29 cellular contexts compared by ENCODE assay signal in the genomic region with DNA sequence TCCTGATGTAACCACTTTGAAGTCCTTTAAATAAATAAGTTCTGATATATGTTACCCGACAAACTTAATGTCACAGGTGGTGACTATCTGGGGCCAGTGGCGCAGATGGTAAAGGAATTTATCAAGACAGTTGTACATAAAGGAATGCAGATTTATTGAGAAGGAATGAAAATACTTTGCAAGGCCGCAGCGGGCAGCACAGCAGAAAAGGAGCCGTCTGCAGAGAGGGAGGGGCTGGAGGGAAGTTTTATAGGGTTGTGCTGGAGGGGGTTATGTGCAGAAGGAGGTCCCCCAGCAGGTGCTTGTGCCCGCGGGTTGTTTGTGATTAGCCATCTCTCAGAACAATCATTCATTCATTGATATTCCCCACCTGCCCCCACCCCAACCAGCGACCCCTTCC. TPM values are rescaled to one million over a fixed set of nuclear protein-coding genes. Genes with fewer than 3 reads are reported as not detected.
DNase-seq lines count a peak whose midpoint lies in the region; ATAC-seq, FAIRE-seq and TF ChIP-seq lines count a peak whose summit lies in the region.
"Had no signal": no experiment of that assay in that cellular context is flagged by ENCODE, and none has a peak within 500 bp of the region (broad histone marks: within the 10 kb centered on the region; RNA-seq: fewer than 3 reads in every experiment).

No MANE protein-coding gene starts in this region.

- DNase-seq in right atrium auricular region (ENCODE audit: low spot score) = peak; percentile 47
- no peak for DNase-seq in heart left ventricle
- DNase-seq in left kidney (ENCODE audit: low read depth, low spot score) = peak; percentile 55
- DNase-seq in neuronal stem cell (ENCODE audit: low spot score) = no peak
- DNase-seq in cardiac septum (ENCODE audit: low spot score) = no peak
- DNase-seq in HepG2 (ENCODE audit: low spot score) = no peak
- DNase-seq: C1 segment of cervical spinal cord; CD4-positive, alpha-beta memory T cell; DMS 273 treated with DMSO at 0.1 percent for 48 hours; DMS79; EL; GDM1; Kasumi-1; NCI-H1092 treated with DMSO at 0.1 percent for 48 hours; NCI-H146; NCI-H1930; NCI-H2107; NCI-H524 treated with DMSO at 0.1 percent for 48 hours; NCI-H774; PC-3; SJCRH30 had no signal

- no peak overlapping the region for H3K9ac ChIP-seq in neuronal stem cell (ENCODE audit: low read depth, low read length, poor library complexity)
- H3K9ac ChIP-seq in HepG2 (ENCODE audit: insufficient read depth, low read depth, low read length) = no peak overlapping the region

- no peak for FAIRE-seq in HepG2 (lab: Jason Lieb, UNC)
- FAIRE-seq: A204.1, GM12878, K562 had no signal

- H3K4me1 ChIP-seq in right atrium auricular region = no peaks in the 10 kb centered on the region
- H3K4me1 ChIP-seq in heart left ventricle = no peaks in the 10 kb centered on the region
- peaks cover 4 to 8% of the 10 kb centered on the region in 2 donors for H3K4me1 ChIP-seq in neuronal stem cell (ENCODE audit: control insufficient read depth in 2 of 2, insufficient read depth in 1 of 2, low read depth in 1 of 2, low read length in 2 of 2)
- no peaks in the 10 kb centered on the region for H3K4me1 ChIP-seq in HepG2 (ENCODE audit: insufficient read depth, low read length)

- no TSS peak for BruUV-seq in HepG2 (replicated peaks; lab: Mats Ljungman, UMichigan)

- H3K79me2 ChIP-seq in HepG2 (ENCODE audit: insufficient read depth, low read length) = no peaks in the 10 kb centered on the region

- no peak overlapping the region for H4K8ac ChIP-seq in neuronal stem cell (ENCODE audit: low read depth, low read length)

- no peaks in the 10 kb centered on the region for H3K79me1 ChIP-seq in neuronal stem cell (ENCODE audit: low read depth, low read length)

- H2AK5ac ChIP-seq in neuronal stem cell (ENCODE audit: low read depth, low read length) = no peak overlapping the region

- intact Hi-C loops in heart left ventricle (cut with DNase I) = no loop called here
- intact Hi-C loops in cardiac septum (cut with DNase I) = no loop called here
- intact Hi-C loops in HepG2 (cut with micrococcal nuclease; ENCODE audit: unreplicated experiment) = no loop called here

- no peak overlapping the region for H4K91ac ChIP-seq in neuronal stem cell (ENCODE audit: low read depth, low read length, poor library complexity)

- H2AFZ ChIP-seq in neuronal stem cell (ENCODE audit: low read length) (peak overlapping the region; percentile 6), HepG2 (ENCODE audit: low read length) (no peak overlapping the region)

- H3K27me3 ChIP-seq in right atrium auricular region = no peaks in the 10 kb centered on the region
- H3K27me3 ChIP-seq in heart left ventricle = no peaks in the 10 kb centered on the region
- H3K27me3 ChIP-seq in neuronal stem cell (ENCODE audit: control insufficient read depth in 3 of 3, insufficient read depth in 3 of 3, low read depth in 1 of 3, low read length in 3 of 3) = no peaks in the 10 kb centered on the region
- no peaks in the 10 kb centered on the region; a peak in 1 of 5 replicates for H3K27me3 ChIP-seq in HepG2 (ENCODE audit: control insufficient read depth in 1 of 2, insufficient read depth in 2 of 2, low read length in 2 of 2)
- H3K27me3 ChIP-seq: SJCRH30 had no signal

- CTCF ChIA-PET in HepG2 (lab: Yijun Ruan, JAX; ENCODE audit: low intra/inter-chr PET ratio, low total read pairs) = no interaction called here

- H3K4me3 ChIP-seq in right atrium auricular region (no peak overlapping the region), heart left ventricle (no peak overlapping the region), neuronal stem cell (ENCODE audit: low read length in 2 of 2) (no peak overlapping the region), HepG2 (replicated peaks in 1 of 3; ENCODE audit: insufficient read depth in 1 of 3, low read depth in 2 of 3, low read length in 3 of 3) (no peak overlapping the region)
- H3K4me3 ChIP-seq: GM12878, K562, SJCRH30 had no signal

- no peak overlapping the region for H3K18ac ChIP-seq in neuronal stem cell (ENCODE audit: low read length)

- no peak for ATAC-seq in heart left ventricle
- no peak for ATAC-seq in activated CD4-positive, CD25-positive, alpha-beta regulatory T cell treated with anti-CD3 and anti-CD28 coated beads, Interleukin-2, amount 50 U/mL, for 24 hours
- no peak for ATAC-seq in HepG2
- ATAC-seq: GM12878, K562, PC-3, SK-N-SH treated with all-trans-retinoic acid at 6 μM for 48 hours had no signal

- no peaks in the 10 kb centered on the region for H4K20me1 ChIP-seq in HepG2 (ENCODE audit: insufficient read depth, low read length)

- TF ChIP-seq EP300 in HepG2 (IDR thresholded peaks at IDR 0.05; ENCODE audit: low read depth in 2 of 2, low read length in 2 of 2) = no peak
- TF ChIP-seq EP300 in HepG2 (CRISPR knock-in tag; IDR thresholded peaks at IDR 0.05; ENCODE audit: borderline replicate concordance) = no peak

- POLR2A ChIA-PET in HepG2 (lab: Yijun Ruan, JAX) = no interaction called here

- H3K27ac ChIP-seq in right atrium auricular region (no peak overlapping the region), heart left ventricle (no peak overlapping the region), neuronal stem cell (replicated peaks; ENCODE audit: low read length) (no peak overlapping the region), HepG2 (ENCODE audit: extremely low read length, insufficient read depth, low read length) (no peak overlapping the region)
- H3K27ac ChIP-seq: HL-60, SJCRH30 had no signal

- H2BK15ac ChIP-seq in neuronal stem cell (ENCODE audit: low read length) = no peak overlapping the region

- TF ChIP-seq CTCF in right atrium auricular region (IDR thresholded peaks at IDR 0.05) (no peak), heart left ventricle (IDR thresholded peaks at IDR 0.05) (no peak), HepG2 (CRISPR knock-in tag; IDR thresholded peaks at IDR 0.05) (no peak)

- H3K36me3 ChIP-seq in right atrium auricular region = no peaks in the 10 kb centered on the region
- no peaks in the 10 kb centered on the region for H3K36me3 ChIP-seq in heart left ventricle
- H3K36me3 ChIP-seq in neuronal stem cell (replicated peaks in 1 of 2; ENCODE audit: control insufficient read depth in 2 of 2, insufficient read depth in 2 of 2, low read length in 2 of 2) = no peaks in the 10 kb centered on the region
- peaks cover 0 to 10% of the 10 kb centered on the region in 2 experiments; a peak in 2 of 5 replicates for H3K36me3 ChIP-seq in HepG2 (replicated peaks in 1 of 2; ENCODE audit: control insufficient read depth in 1 of 2, insufficient read depth in 2 of 2, low read length in 2 of 2)
- H3K36me3 ChIP-seq: SJCRH30 had no signal

- H2BK5ac ChIP-seq in neuronal stem cell (ENCODE audit: low read length) = no peak overlapping the region

- H3K4ac ChIP-seq in neuronal stem cell (ENCODE audit: low read length) = no peak overlapping the region

- H3K9me3 ChIP-seq in right atrium auricular region (no peaks in the 10 kb centered on the region), heart left ventricle (no peaks in the 10 kb centered on the region), neuronal stem cell (replicated peaks in 1 of 2; ENCODE audit: control insufficient read depth in 2 of 2, insufficient read depth in 1 of 2, low read depth in 1 of 2, low read length in 2 of 2) (no peaks in the 10 kb centered on the region), HepG2 (ENCODE audit: low read length) (no peaks in the 10 kb centered on the region)
- H3K9me3 ChIP-seq: SJCRH30 had no signal

- in situ Hi-C loops in HepG2 (cut with HindIII; ENCODE audit: extremely low pct_ligation_motif_present, low pct_unique_long_range_greater_than_20kb) = no loop called here

- TF ChIP-seq POLR2A in heart left ventricle (IDR thresholded peaks at IDR 0.05) (no peak), HepG2 (IDR thresholded peaks at IDR 0.05; ENCODE audit: insufficient read depth in 1 of 2, low read depth in 2 of 2, low read length in 2 of 2) (no peak)

- no peak overlapping the region for H3K14ac ChIP-seq in neuronal stem cell (ENCODE audit: low read length)

- H3K23ac ChIP-seq in neuronal stem cell (ENCODE audit: low read depth, low read length, poor library complexity) = no peak overlapping the region

- no peak overlapping the region for H2BK12ac ChIP-seq in neuronal stem cell (ENCODE audit: low read length)

- H3K4me2 ChIP-seq in neuronal stem cell (ENCODE audit: insufficient read depth, low read length, poor library complexity, severe bottlenecking) (no peak overlapping the region), HepG2 (ENCODE audit: low read depth, low read length) (no peak overlapping the region)

- 71 to 81% (median 77%) methylated on average over 8 of the region's 8 CpGs for WGBS in heart left ventricle, 4 donors
- WGBS in neuronal stem cell (ENCODE audit: extremely low coverage in 2 of 2, insufficient read length in 2 of 2, insufficient replicate concordance in 1 of 2), 2 donors = no CpG with 5 or more reads among the region's 8 CpGs
- WGBS in HepG2 (ENCODE audit: low lambda C conversion rate) = 89% methylated on average over 8 of the region's 8 CpGs

- no peak for TF ChIP-seq RAD21 in HepG2 (CRISPR knock-in tag; IDR thresholded peaks at IDR 0.05)

- no peak overlapping the region for H2BK120ac ChIP-seq in neuronal stem cell (ENCODE audit: low read depth, low read length)

RNA-seq across cellular contexts. Expression of a gene that starts 17.4 kb away (rescaled TPM):
- total RNA-seq in right atrium auricular region (not detected), heart left ventricle (not detected), cardiac septum (not detected), HepG2 (2016; rRNA removed; fragmentation: Illumina TruSeq; extraction: Trizol) (not detected in 2 replicates)
- polyA plus RNA-seq in heart left ventricle (under 1 TPM in 1 of 2 donors, not detected in 1; 0.11 TPM), HepG2 (2011; rRNA removed) (not detected in 2 replicates)
- polyA plus RNA-seq in neuronal stem cell (2013, experiment 1 of 2) = 0.04 TPM
- 0.04 TPM for polyA plus RNA-seq in neuronal stem cell (2013, experiment 2 of 2)
- total RNA-seq in HepG2 (2016; cell fraction: cytosol; rRNA removed; fragmentation: Illumina TruSeq; extraction: Trizol; ENCODE audit: low read depth) = not detected in 2 replicates
- total RNA-seq in HepG2 (2016; cell fraction: insoluble cytoplasmic fraction; rRNA removed; fragmentation: Illumina TruSeq; extraction: Trizol) = not detected in 2 replicates
- not detected in 2 replicates for total RNA-seq in HepG2 (2016; cell fraction: membrane; rRNA removed; fragmentation: Illumina TruSeq; extraction: Trizol)
- not detected in 2 replicates for total RNA-seq in HepG2 (2016; cell fraction: nucleus; rRNA removed; fragmentation: Illumina TruSeq; extraction: Trizol)
- 0.12 TPM in 1 of 2 replicates, not detected in the other for polyA plus RNA-seq in HepG2 (2011; cell fraction: cytosol; rRNA removed)
- polyA plus RNA-seq in HepG2 (2011; cell fraction: nucleus; rRNA removed) = not detected in 2 replicates
- polyA plus RNA-seq in HepG2 (2012) = 0.31 and 0.55 TPM in 2 replicates
- not detected in 2 replicates for polyA plus RNA-seq in HepG2 (2016; cell fraction: cytosol; fragmentation: Illumina TruSeq; extraction: Trizol; ENCODE audit: low read depth)
- not detected in 2 replicates for polyA plus RNA-seq in HepG2 (2016; cell fraction: insoluble cytoplasmic fraction; fragmentation: Illumina TruSeq; extraction: Trizol; ENCODE audit: low read depth)
- polyA plus RNA-seq in HepG2 (2016; cell fraction: membrane; fragmentation: Illumina TruSeq; extraction: Trizol; ENCODE audit: low read depth) = not detected in 2 replicates
- polyA plus RNA-seq in HepG2 (2016; cell fraction: nucleus; fragmentation: Illumina TruSeq; extraction: Trizol; ENCODE audit: insufficient read depth, low read depth) = not detected in 2 replicates
- polyA minus RNA-seq in HepG2 (2011; rRNA and poly(A)+ RNA removed; ENCODE audit: low replicate concordance) = not detected in 2 replicates
- polyA minus RNA-seq in HepG2 (2011; cell fraction: cytosol; rRNA and poly(A)+ RNA removed) = not detected in 2 replicates
- not detected in 2 replicates for polyA minus RNA-seq in HepG2 (2011; cell fraction: nucleus; rRNA and poly(A)+ RNA removed)
- total RNA-seq: CD4-positive, alpha-beta memory T cell; H4; K562; M059J; PC-3; SJCRH30 had no signal

RNA-seq across cellular contexts. Expression of a gene that starts 43.2 kb away (rescaled TPM):
- total RNA-seq in right atrium auricular region (10 to 100 TPM; 10.1 to 14.3 TPM), heart left ventricle (1 to 10 TPM in 6 of 9 donors, under 1 TPM in 3; 0.27 to 5.3 (median 1.3) TPM), cardiac septum (0.78 TPM), HepG2 (2016; rRNA removed; fragmentation: Illumina TruSeq; extraction: Trizol) (0.24 and 0.27 TPM in 2 replicates)
- polyA plus RNA-seq in heart left ventricle (under 1 TPM; 0.40 to 0.61 TPM), HepG2 (2011; rRNA removed) (3.0 and 3.3 TPM in 2 replicates)
- polyA plus RNA-seq in neuronal stem cell (2013, experiment 1 of 2) = not detected
- not detected for polyA plus RNA-seq in neuronal stem cell (2013, experiment 2 of 2)
- total RNA-seq in HepG2 (2016; cell fraction: cytosol; rRNA removed; fragmentation: Illumina TruSeq; extraction: Trizol; ENCODE audit: low read depth) = 0.18 TPM in 1 of 2 replicates, not detected in the other
- 0.18 and 0.80 TPM in 2 replicates for total RNA-seq in HepG2 (2016; cell fraction: insoluble cytoplasmic fraction; rRNA removed; fragmentation: Illumina TruSeq; extraction: Trizol)
- 0.06 and 0.07 TPM in 2 replicates for total RNA-seq in HepG2 (2016; cell fraction: membrane; rRNA removed; fragmentation: Illumina TruSeq; extraction: Trizol)
- total RNA-seq in HepG2 (2016; cell fraction: nucleus; rRNA removed; fragmentation: Illumina TruSeq; extraction: Trizol) = 0.63 and 1.0 TPM in 2 replicates
- polyA plus RNA-seq in HepG2 (2011; cell fraction: cytosol; rRNA removed) = 3.3 TPM in 2 replicates
- 1.1 and 1.2 TPM in 2 replicates for polyA plus RNA-seq in HepG2 (2011; cell fraction: nucleus; rRNA removed)
- 0.38 and 0.91 TPM in 2 replicates for polyA plus RNA-seq in HepG2 (2012)
- polyA plus RNA-seq in HepG2 (2016; cell fraction: cytosol; fragmentation: Illumina TruSeq; extraction: Trizol; ENCODE audit: low read depth) = 0.05 and 0.16 TPM in 2 replicates
- polyA plus RNA-seq in HepG2 (2016; cell fraction: insoluble cytoplasmic fraction; fragmentation: Illumina TruSeq; extraction: Trizol; ENCODE audit: low read depth) = 0.49 and 0.73 TPM in 2 replicates
- 0.24 and 0.27 TPM in 2 replicates for polyA plus RNA-seq in HepG2 (2016; cell fraction: membrane; fragmentation: Illumina TruSeq; extraction: Trizol; ENCODE audit: low read depth)
- 1.00 and 1.3 TPM in 2 replicates for polyA plus RNA-seq in HepG2 (2016; cell fraction: nucleus; fragmentation: Illumina TruSeq; extraction: Trizol; ENCODE audit: insufficient read depth, low read depth)
- 20.8 and 1,453 TPM in 2 replicates for polyA minus RNA-seq in HepG2 (2011; rRNA and poly(A)+ RNA removed; ENCODE audit: low replicate concordance)
- 2.6 and 2.8 TPM in 2 replicates for polyA minus RNA-seq in HepG2 (2011; cell fraction: cytosol; rRNA and poly(A)+ RNA removed)
- polyA minus RNA-seq in HepG2 (2011; cell fraction: nucleus; rRNA and poly(A)+ RNA removed) = 1.1 and 1.4 TPM in 2 replicates
- total RNA-seq: CD4-positive, alpha-beta memory T cell had no signal

Comparison
In these comparisons a context has a peak if more than half of its experiments do, and no peak if none do; other contexts are left out.
1. DNase-seq: peak in right atrium auricular region (single experiment) and left kidney (single experiment); none in heart left ventricle (0 of 5), neuronal stem cell (single experiment), cardiac septum (single experiment) and HepG2 (single experiment).